ENCODE assay signal across 11 cellular contexts in genomic region chr17:42537826-42538451, GRCh38. TPM values are rescaled to one million over a fixed set of nuclear protein-coding genes. Genes with fewer than 3 reads are reported as not detected.
DNase-seq lines count a peak whose midpoint lies in the region; ATAC-seq and TF ChIP-seq lines count a peak whose summit lies in the region.
"Had no signal": no experiment of that assay in that cellular context is flagged by ENCODE, and none has a peak within 500 bp of the region (broad histone marks: within the 10 kb centered on the region; RNA-seq: fewer than 3 reads in every experiment).

No MANE protein-coding gene starts in this region.

- H3K4me3 Mint-ChIP-seq in activated CD4-positive, alpha-beta T cell treated with anti-CD3 and anti-CD28 coated beads, Interleukin-2, amount 10 ng/mL, durations not matched to agents 24 days and 14 days: peak overlapping the region; percentile 79
- H3K4me3 Mint-ChIP-seq in brain: peak overlapping the region; percentile 69 to 90 (median 90)
- peak overlapping the region; percentile 60 for H3K4me3 Mint-ChIP-seq in progenitor cell of endocrine pancreas (ENCODE audit: low read depth)

- peaks cover 32% of the 10 kb centered on the region for H3K4me1 Mint-ChIP-seq in activated CD4-positive, alpha-beta T cell treated with anti-CD3 and anti-CD28 coated beads, Interleukin-2, amount 10 ng/mL, durations not matched to agents 24 days and 14 days
- peaks cover 39% of the 10 kb centered on the region for H3K4me1 Mint-ChIP-seq in brain
- peaks cover 16% of the 10 kb centered on the region for H3K4me1 Mint-ChIP-seq in progenitor cell of endocrine pancreas (ENCODE audit: low read depth)

- H3K27ac Mint-ChIP-seq in activated CD4-positive, alpha-beta T cell treated with anti-CD3 and anti-CD28 coated beads, Interleukin-2, amount 10 ng/mL, durations not matched to agents 24 days and 14 days: peak overlapping the region; percentile 84
- peak overlapping the region; percentile 14 to 98 (median 95) for H3K27ac Mint-ChIP-seq in brain
- H3K27ac Mint-ChIP-seq in progenitor cell of endocrine pancreas: no peak overlapping the region

- H3K27me3 Mint-ChIP-seq in activated CD4-positive, alpha-beta T cell treated with anti-CD3 and anti-CD28 coated beads, Interleukin-2, amount 10 ng/mL, durations not matched to agents 24 days and 14 days: peaks cover 6% of the 10 kb centered on the region
- H3K27me3 Mint-ChIP-seq in brain: peaks cover 4% of the 10 kb centered on the region
- peaks cover 6% of the 10 kb centered on the region for H3K27me3 Mint-ChIP-seq in progenitor cell of endocrine pancreas

- H3K9me3 Mint-ChIP-seq in activated CD4-positive, alpha-beta T cell treated with anti-CD3 and anti-CD28 coated beads, Interleukin-2, amount 10 ng/mL, durations not matched to agents 24 days and 14 days: no peaks in the 10 kb centered on the region
- H3K9me3 Mint-ChIP-seq in brain (no peaks in the 10 kb centered on the region), progenitor cell of endocrine pancreas (ENCODE audit: low read depth) (no peaks in the 10 kb centered on the region)

- TF ChIP-seq CTCF in brain (conservative IDR thresholded peaks at IDR 0.05): no peak
- TF ChIP-seq CTCF in progenitor cell of endocrine pancreas (IDR thresholded peaks at IDR 0.05; ENCODE audit: unreplicated experiment): no peak

- ATAC-seq in GM21447 (IDR thresholded peaks at IDR 0.05; ENCODE audit: unreplicated experiment) (no peak), GM21367 (IDR thresholded peaks at IDR 0.05; ENCODE audit: unreplicated experiment) (no peak)

- intact Hi-C loops in activated CD4-positive, alpha-beta T cell treated with anti-CD3 and anti-CD28 coated beads, Interleukin-2, amount 10 ng/mL, durations not matched to agents 24 days and 14 days (cut with micrococcal nuclease): loop anchor here (2.0 kb wide), 1 partner anchor 17 kb away; no protein-coding TSS in a partner anchor

- H3K36me3 Mint-ChIP-seq in activated CD4-positive, alpha-beta T cell treated with anti-CD3 and anti-CD28 coated beads, Interleukin-2, amount 10 ng/mL, durations not matched to agents 24 days and 14 days (ENCODE audit: low read depth): peaks cover 20% of the 10 kb centered on the region
- H3K36me3 Mint-ChIP-seq in brain: peaks cover 8% of the 10 kb centered on the region
- H3K36me3 Mint-ChIP-seq in progenitor cell of endocrine pancreas (ENCODE audit: insufficient read depth): peaks cover 9% of the 10 kb centered on the region

- no peak for DNase-seq in activated CD4-positive, alpha-beta T cell treated with anti-CD3 and anti-CD28 coated beads, Interleukin-2, amount 10 ng/mL, durations not matched to agents 24 days and 14 days
- no peak for DNase-seq in activated CD4-positive, alpha-beta T cell treated with anti-CD3 and anti-CD28 coated beads, Interleukin-2, amount 50 U/mL, for 1 hour
- DNase-seq in NCI-H82 (lab: John Stamatoyannopoulos, UW): peak; percentile 78
- DNase-seq in progenitor cell of endocrine pancreas (ENCODE audit: low spot score, unreplicated experiment): no peak
- DNase-seq in NCI-H2196 treated with DMSO at 0.1 percent for 48 hours (lab: John Stamatoyannopoulos, UW; ENCODE audit: unreplicated experiment): no peak
- DNase-seq: EL, Kasumi-1, NCI-H2107 had no signal

RNA-seq across cellular contexts. Expression of gene NAGLU, which starts 1.9 kb away (rescaled TPM):
- 20.4 and 20.7 TPM in 2 replicates for total RNA-seq in activated CD4-positive, alpha-beta T cell treated with anti-CD3 and anti-CD28 coated beads, Interleukin-2, amount 10 ng/mL, durations not matched to agents 24 days and 14 days
- 16.6 TPM for polyA plus RNA-seq in brain (ENCODE audit: insufficient read depth, low read depth, low replicate concordance)
- total RNA-seq in progenitor cell of endocrine pancreas: 19.0 and 22.9 TPM in 2 replicates

RNA-seq across cellular contexts. Expression of gene HSD17B1, which starts 14.8 kb away (rescaled TPM):
- total RNA-seq in activated CD4-positive, alpha-beta T cell treated with anti-CD3 and anti-CD28 coated beads, Interleukin-2, amount 10 ng/mL, durations not matched to agents 24 days and 14 days: 0.42 and 0.83 TPM in 2 replicates
- polyA plus RNA-seq in brain (ENCODE audit: insufficient read depth, low read depth, low replicate concordance): 0.97 TPM
- total RNA-seq in progenitor cell of endocrine pancreas: 1.4 and 2.4 TPM in 2 replicates

RNA-seq across cellular contexts. Expression of gene COASY, which starts 24.0 kb away (rescaled TPM):
- total RNA-seq in activated CD4-positive, alpha-beta T cell treated with anti-CD3 and anti-CD28 coated beads, Interleukin-2, amount 10 ng/mL, durations not matched to agents 24 days and 14 days: 97.7 and 109 TPM in 2 replicates
- polyA plus RNA-seq in brain (ENCODE audit: insufficient read depth, low read depth, low replicate concordance): 116 TPM
- total RNA-seq in progenitor cell of endocrine pancreas: 60.0 and 66.9 TPM in 2 replicates

RNA-seq across cellular contexts. Expression of gene MLX, which starts 29.0 kb away (rescaled TPM):
- total RNA-seq in activated CD4-positive, alpha-beta T cell treated with anti-CD3 and anti-CD28 coated beads, Interleukin-2, amount 10 ng/mL, durations not matched to agents 24 days and 14 days: 67.8 and 72.6 TPM in 2 replicates
- polyA plus RNA-seq in brain (ENCODE audit: insufficient read depth, low read depth, low replicate concordance): 49.5 TPM
- total RNA-seq in progenitor cell of endocrine pancreas: 26.8 and 33.7 TPM in 2 replicates

RNA-seq across cellular contexts. Expression of gene PSMC3IP, which starts 39.6 kb away (rescaled TPM):
- 29.1 and 31.1 TPM in 2 replicates for total RNA-seq in activated CD4-positive, alpha-beta T cell treated with anti-CD3 and anti-CD28 coated beads, Interleukin-2, amount 10 ng/mL, durations not matched to agents 24 days and 14 days
- 23.6 TPM for polyA plus RNA-seq in brain (ENCODE audit: insufficient read depth, low read depth, low replicate concordance)
- 18.1 and 19.6 TPM in 2 replicates for total RNA-seq in progenitor cell of endocrine pancreas
